Comparison of ENCODE assay signal across 1 cellular context in the genomic region with DNA sequence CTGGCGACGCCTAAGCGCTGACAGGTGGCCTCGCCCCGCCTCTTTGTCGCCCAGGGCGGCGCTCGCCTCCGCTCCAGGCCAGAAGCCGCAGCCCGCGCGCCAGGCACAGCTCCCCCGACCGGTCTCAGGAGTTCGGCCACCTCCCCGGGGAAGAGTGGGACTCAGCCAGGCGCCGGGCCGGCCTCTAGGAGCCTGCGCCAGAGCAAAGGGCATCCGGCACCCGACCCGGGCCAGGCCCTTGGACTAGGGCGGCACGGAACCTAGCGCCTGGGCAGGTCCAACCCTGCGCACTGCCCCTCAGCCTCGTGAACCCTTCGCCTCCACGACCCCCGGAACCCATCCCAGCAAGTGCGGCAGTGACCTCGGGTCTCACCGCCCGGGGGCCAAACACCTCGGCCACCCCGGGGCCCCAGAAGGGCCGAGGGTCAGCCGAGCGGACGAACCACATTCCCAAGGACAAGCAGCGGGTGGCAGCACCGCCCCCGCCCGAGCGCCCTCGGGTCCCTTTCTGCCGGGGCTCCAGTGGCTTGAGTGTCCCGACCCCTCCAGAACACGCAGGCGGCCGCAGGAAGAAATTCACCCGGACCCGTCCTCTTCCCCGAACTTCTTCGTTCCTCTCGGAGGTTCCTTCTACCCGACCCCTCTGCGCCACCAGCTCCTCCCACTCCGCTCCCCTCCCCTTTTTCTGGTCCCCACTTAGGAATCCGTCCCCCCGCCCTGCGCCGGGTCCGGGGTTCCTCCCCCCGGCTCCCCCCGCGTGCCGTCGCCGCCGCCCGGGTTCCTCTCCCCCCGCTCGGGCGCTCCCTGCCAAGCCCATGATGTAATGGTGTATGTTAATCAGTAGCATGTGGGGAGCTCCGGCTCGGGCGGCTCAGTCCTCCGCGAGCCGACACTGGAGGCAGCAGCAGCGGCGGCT.
A peak's percentile ranks its signal among the peaks of the same experiment; 100 is the strongest.
TF ChIP-seq lines count a peak whose summit lies in the region.

No MANE protein-coding gene starts in this region.

TF ChIP-seq in HepG2, 621 proteins besides CTCF, POLR2A, EP300 and RAD21 (continued from another document and continues in another):
- TF ChIP-seq, protein P1, sequence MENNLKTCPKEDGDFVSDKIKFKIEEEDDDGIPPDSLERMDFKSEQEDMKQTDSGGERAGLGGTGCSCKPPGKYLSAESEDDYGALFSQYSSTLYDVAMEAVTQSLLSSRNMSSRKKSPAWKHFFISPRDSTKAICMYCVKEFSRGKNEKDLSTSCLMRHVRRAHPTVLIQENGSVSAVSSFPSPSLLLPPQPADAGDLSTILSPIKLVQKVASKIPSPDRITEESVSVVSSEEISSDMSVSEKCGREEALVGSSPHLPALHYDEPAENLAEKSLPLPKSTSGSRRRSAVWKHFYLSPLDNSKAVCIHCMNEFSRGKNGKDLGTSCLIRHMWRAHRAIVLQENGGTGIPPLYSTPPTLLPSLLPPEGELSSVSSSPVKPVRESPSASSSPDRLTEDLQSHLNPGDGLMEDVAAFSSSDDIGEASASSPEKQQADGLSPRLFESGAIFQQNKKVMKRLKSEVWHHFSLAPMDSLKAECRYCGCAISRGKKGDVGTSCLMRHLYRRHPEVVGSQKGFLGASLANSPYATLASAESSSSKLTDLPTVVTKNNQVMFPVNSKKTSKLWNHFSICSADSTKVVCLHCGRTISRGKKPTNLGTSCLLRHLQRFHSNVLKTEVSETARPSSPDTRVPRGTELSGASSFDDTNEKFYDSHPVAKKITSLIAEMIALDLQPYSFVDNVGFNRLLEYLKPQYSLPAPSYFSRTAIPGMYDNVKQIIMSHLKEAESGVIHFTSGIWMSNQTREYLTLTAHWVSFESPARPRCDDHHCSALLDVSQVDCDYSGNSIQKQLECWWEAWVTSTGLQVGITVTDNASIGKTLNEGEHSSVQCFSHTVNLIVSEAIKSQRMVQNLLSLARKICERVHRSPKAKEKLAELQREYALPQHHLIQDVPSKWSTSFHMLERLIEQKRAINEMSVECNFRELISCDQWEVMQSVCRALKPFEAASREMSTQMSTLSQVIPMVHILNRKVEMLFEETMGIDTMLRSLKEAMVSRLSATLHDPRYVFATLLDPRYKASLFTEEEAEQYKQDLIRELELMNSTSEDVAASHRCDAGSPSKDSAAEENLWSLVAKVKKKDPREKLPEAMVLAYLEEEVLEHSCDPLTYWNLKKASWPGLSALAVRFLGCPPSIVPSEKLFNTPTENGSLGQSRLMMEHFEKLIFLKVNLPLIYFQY (CRISPR knock-in tag; IDR thresholded peaks at IDR 0.05; ENCODE audit: borderline replicate concordance), result peak; percentile 95; the same call in 1 of the 2 replicates
- TF ChIP-seq, protein P2, sequence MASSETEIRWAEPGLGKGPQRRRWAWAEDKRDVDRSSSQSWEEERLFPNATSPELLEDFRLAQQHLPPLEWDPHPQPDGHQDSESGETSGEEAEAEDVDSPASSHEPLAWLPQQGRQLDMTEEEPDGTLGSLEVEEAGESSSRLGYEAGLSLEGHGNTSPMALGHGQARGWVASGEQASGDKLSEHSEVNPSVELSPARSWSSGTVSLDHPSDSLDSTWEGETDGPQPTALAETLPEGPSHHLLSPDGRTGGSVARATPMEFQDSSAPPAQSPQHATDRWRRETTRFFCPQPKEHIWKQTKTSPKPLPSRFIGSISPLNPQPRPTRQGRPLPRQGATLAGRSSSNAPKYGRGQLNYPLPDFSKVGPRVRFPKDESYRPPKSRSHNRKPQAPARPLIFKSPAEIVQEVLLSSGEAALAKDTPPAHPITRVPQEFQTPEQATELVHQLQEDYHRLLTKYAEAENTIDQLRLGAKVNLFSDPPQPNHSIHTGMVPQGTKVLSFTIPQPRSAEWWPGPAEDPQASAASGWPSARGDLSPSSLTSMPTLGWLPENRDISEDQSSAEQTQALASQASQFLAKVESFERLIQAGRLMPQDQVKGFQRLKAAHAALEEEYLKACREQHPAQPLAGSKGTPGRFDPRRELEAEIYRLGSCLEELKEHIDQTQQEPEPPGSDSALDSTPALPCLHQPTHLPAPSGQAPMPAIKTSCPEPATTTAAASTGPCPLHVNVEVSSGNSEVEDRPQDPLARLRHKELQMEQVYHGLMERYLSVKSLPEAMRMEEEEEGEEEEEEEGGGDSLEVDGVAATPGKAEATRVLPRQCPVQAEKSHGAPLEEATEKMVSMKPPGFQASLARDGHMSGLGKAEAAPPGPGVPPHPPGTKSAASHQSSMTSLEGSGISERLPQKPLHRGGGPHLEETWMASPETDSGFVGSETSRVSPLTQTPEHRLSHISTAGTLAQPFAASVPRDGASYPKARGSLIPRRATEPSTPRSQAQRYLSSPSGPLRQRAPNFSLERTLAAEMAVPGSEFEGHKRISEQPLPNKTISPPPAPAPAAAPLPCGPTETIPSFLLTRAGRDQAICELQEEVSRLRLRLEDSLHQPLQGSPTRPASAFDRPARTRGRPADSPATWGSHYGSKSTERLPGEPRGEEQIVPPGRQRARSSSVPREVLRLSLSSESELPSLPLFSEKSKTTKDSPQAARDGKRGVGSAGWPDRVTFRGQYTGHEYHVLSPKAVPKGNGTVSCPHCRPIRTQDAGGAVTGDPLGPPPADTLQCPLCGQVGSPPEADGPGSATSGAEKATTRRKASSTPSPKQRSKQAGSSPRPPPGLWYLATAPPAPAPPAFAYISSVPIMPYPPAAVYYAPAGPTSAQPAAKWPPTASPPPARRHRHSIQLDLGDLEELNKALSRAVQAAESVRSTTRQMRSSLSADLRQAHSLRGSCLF (CRISPR knock-in tag; IDR thresholded peaks at IDR 0.05; ENCODE audit: borderline replicate concordance), result no peak
- TF ChIP-seq, protein P3, sequence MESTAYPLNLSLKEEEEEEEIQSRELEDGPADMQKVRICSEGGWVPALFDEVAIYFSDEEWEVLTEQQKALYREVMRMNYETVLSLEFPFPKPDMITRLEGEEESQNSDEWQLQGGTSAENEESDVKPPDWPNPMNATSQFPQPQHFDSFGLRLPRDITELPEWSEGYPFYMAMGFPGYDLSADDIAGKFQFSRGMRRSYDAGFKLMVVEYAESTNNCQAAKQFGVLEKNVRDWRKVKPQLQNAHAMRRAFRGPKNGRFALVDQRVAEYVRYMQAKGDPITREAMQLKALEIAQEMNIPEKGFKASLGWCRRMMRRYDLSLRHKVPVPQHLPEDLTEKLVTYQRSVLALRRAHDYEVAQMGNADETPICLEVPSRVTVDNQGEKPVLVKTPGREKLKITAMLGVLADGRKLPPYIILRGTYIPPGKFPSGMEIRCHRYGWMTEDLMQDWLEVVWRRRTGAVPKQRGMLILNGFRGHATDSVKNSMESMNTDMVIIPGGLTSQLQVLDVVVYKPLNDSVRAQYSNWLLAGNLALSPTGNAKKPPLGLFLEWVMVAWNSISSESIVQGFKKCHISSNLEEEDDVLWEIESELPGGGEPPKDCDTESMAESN (CRISPR knock-in tag; conservative IDR thresholded peaks at IDR 0.05), result peak; percentile 78
- TF ChIP-seq, protein P4, sequence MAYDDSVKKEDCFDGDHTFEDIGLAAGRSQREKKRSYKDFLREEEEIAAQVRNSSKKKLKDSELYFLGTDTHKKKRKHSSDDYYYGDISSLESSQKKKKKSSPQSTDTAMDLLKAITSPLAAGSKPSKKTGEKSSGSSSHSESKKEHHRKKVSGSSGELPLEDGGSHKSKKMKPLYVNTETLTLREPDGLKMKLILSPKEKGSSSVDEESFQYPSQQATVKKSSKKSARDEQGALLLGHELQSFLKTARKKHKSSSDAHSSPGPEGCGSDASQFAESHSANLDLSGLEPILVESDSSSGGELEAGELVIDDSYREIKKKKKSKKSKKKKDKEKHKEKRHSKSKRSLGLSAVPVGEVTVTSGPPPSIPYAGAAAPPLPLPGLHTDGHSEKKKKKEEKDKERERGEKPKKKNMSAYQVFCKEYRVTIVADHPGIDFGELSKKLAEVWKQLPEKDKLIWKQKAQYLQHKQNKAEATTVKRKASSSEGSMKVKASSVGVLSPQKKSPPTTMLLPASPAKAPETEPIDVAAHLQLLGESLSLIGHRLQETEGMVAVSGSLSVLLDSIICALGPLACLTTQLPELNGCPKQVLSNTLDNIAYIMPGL (CRISPR knock-in tag; IDR thresholded peaks at IDR 0.05; ENCODE audit: borderline replicate concordance in 1 of 2, low read depth in 1 of 2), result peak; percentile 81 to 94
- TF ChIP-seq ZNF766 (CRISPR knock-in tag; IDR thresholded peaks at IDR 0.05; ENCODE audit: borderline replicate concordance) (peak; percentile 64; the same call in 1 of the 2 replicates), SOX6 (IDR thresholded peaks at IDR 0.05) (no peak), SOX6 (CRISPR knock-in tag; IDR thresholded peaks at IDR 0.05) (peak; percentile 55), NAIF1 (CRISPR knock-in tag; IDR thresholded peaks at IDR 0.05; ENCODE audit: borderline replicate concordance) (peak; percentile 88; the same call in 1 of the 2 replicates), SP4 (CRISPR knock-in tag; IDR thresholded peaks at IDR 0.05) (peak; percentile 37; the same call in 1 of the 2 replicates), ZBTB3 (CRISPR knock-in tag; IDR thresholded peaks at IDR 0.05; ENCODE audit: borderline replicate concordance, low read depth) (no peak), SP140L (CRISPR knock-in tag; IDR thresholded peaks at IDR 0.05; ENCODE audit: borderline replicate concordance) (0 out of 2 replicates have a peak, but pooled peaks have one; percentile 27), ZNF598 (CRISPR knock-in tag; IDR thresholded peaks at IDR 0.05; ENCODE audit: borderline replicate concordance) (peak; percentile 94), SPEN (CRISPR knock-in tag; IDR thresholded peaks at IDR 0.05; ENCODE audit: low read depth) (peak; percentile 70), KDM2A (CRISPR knock-in tag; IDR thresholded peaks at IDR 0.05; ENCODE audit: borderline replicate concordance, low read depth) (peak; percentile 85), ZSCAN12 (CRISPR knock-in tag; IDR thresholded peaks at IDR 0.05) (peak; percentile 70; the same call in 1 of the 2 replicates), JUN (CRISPR knock-in tag; IDR thresholded peaks at IDR 0.05) (peak; percentile 73)
- TF ChIP-seq, protein P5, sequence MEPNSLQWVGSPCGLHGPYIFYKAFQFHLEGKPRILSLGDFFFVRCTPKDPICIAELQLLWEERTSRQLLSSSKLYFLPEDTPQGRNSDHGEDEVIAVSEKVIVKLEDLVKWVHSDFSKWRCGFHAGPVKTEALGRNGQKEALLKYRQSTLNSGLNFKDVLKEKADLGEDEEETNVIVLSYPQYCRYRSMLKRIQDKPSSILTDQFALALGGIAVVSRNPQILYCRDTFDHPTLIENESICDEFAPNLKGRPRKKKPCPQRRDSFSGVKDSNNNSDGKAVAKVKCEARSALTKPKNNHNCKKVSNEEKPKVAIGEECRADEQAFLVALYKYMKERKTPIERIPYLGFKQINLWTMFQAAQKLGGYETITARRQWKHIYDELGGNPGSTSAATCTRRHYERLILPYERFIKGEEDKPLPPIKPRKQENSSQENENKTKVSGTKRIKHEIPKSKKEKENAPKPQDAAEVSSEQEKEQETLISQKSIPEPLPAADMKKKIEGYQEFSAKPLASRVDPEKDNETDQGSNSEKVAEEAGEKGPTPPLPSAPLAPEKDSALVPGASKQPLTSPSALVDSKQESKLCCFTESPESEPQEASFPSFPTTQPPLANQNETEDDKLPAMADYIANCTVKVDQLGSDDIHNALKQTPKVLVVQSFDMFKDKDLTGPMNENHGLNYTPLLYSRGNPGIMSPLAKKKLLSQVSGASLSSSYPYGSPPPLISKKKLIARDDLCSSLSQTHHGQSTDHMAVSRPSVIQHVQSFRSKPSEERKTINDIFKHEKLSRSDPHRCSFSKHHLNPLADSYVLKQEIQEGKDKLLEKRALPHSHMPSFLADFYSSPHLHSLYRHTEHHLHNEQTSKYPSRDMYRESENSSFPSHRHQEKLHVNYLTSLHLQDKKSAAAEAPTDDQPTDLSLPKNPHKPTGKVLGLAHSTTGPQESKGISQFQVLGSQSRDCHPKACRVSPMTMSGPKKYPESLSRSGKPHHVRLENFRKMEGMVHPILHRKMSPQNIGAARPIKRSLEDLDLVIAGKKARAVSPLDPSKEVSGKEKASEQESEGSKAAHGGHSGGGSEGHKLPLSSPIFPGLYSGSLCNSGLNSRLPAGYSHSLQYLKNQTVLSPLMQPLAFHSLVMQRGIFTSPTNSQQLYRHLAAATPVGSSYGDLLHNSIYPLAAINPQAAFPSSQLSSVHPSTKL (CRISPR knock-in tag; IDR thresholded peaks at IDR 0.05), result peak; percentile 79
- TF ChIP-seq, protein P6, sequence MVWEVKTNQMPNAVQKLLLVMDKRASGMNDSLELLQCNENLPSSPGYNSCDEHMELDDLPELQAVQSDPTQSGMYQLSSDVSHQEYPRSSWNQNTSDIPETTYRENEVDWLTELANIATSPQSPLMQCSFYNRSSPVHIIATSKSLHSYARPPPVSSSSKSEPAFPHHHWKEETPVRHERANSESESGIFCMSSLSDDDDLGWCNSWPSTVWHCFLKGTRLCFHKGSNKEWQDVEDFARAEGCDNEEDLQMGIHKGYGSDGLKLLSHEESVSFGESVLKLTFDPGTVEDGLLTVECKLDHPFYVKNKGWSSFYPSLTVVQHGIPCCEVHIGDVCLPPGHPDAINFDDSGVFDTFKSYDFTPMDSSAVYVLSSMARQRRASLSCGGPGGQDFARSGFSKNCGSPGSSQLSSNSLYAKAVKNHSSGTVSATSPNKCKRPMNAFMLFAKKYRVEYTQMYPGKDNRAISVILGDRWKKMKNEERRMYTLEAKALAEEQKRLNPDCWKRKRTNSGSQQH (CRISPR knock-in tag; IDR thresholded peaks at IDR 0.05; ENCODE audit: low read depth), result 0 out of 2 replicates have a peak, but pooled peaks have one; percentile 84
- TF ChIP-seq, protein P7, sequence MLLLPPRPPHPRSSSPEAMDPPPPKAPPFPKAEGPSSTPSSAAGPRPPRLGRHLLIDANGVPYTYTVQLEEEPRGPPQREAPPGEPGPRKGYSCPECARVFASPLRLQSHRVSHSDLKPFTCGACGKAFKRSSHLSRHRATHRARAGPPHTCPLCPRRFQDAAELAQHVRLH (CRISPR knock-in tag; IDR thresholded peaks at IDR 0.05; ENCODE audit: borderline replicate concordance, low read depth), result peak; percentile 25; the same call in 1 of the 2 replicates
- TF ChIP-seq, protein P8, sequence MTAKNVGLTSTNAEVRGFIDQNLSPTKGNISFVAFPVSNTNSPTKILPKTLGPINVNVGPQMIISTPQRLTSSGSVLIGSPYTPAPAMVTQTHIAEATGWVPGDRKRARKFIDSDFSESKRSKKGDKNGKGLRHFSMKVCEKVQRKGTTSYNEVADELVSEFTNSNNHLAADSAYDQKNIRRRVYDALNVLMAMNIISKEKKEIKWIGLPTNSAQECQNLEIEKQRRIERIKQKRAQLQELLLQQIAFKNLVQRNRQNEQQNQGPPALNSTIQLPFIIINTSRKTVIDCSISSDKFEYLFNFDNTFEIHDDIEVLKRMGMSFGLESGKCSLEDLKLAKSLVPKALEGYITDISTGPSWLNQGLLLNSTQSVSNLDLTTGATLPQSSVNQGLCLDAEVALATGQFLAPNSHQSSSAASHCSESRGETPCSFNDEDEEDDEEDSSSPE (CRISPR knock-in tag; IDR thresholded peaks at IDR 0.05), result peak; percentile 23; the same call in 1 of the 2 replicates
